In genomic region chr19:11924886-11925583, GRCh38 we compare ENCODE assay signal across 8 cellular contexts. TPM values are rescaled to one million over a fixed set of nuclear protein-coding genes. Genes with fewer than 3 reads are reported as not detected.
DNase-seq lines count a peak whose midpoint lies in the region; FAIRE-seq and TF ChIP-seq lines count a peak whose summit lies in the region.

Gene ZNF700, plus strand, starts transcription at chr19:11925107. Its CDS starts 104 bp downstream, at chr19:11925211.

- no peak within 1 kb of the TSS for H4K91ac ChIP-seq in neuronal stem cell (ENCODE audit: low read depth, low read length, poor library complexity)

- no peak within 1 kb of the TSS for H2BK12ac ChIP-seq in neuronal stem cell (ENCODE audit: low read length)

- no peaks in the 10 kb centered on the region for H3K27me3 ChIP-seq in neuronal stem cell (ENCODE audit: control insufficient read depth in 3 of 3, insufficient read depth in 3 of 3, low read depth in 1 of 3, low read length in 3 of 3)
- H3K27me3 ChIP-seq in subcutaneous abdominal adipose tissue (ENCODE audit: control insufficient read depth in 5 of 5, insufficient read depth in 4 of 5, low read length in 5 of 5), result no peaks in the 10 kb centered on the region

- H3K9ac ChIP-seq in neuronal stem cell (ENCODE audit: low read depth, low read length, poor library complexity) (peak within 1 kb of the TSS; percentile 92), subcutaneous abdominal adipose tissue (ENCODE audit: low read length in 5 of 5) (peak within 1 kb of the TSS; percentile 75 to 93 (median 88))

- H3K18ac ChIP-seq in neuronal stem cell (ENCODE audit: low read length), result peak within 1 kb of the TSS; percentile 89

- peak within 1 kb of the TSS; percentile 82 for H3K4me2 ChIP-seq in neuronal stem cell (ENCODE audit: insufficient read depth, low read length, poor library complexity, severe bottlenecking)

- no peak for FAIRE-seq in frontal cortex (lab: Jason Lieb, UNC)

- H3K9me3 ChIP-seq in neuronal stem cell (replicated peaks in 1 of 2; ENCODE audit: control insufficient read depth in 2 of 2, insufficient read depth in 1 of 2, low read depth in 1 of 2, low read length in 2 of 2) (peaks cover 6 to 34% of the 10 kb centered on the region in 2 donors), subcutaneous abdominal adipose tissue (ENCODE audit: control insufficient read depth in 5 of 5, low read length in 5 of 5) (no peaks in the 10 kb centered on the region)

- H3K4ac ChIP-seq in neuronal stem cell (ENCODE audit: low read length), result no peak within 1 kb of the TSS

- H3K9me3 Mint-ChIP-seq in HFFc6, result no peaks in the 10 kb centered on the region; the same call in 1 of the 2 replicates
- peaks cover 3% of the 10 kb centered on the region for H3K9me3 Mint-ChIP-seq in activated naive CD4-positive, alpha-beta T cell treated with anti-CD3 and anti-CD28 coated beads for 36 hours

- H3K23ac ChIP-seq in neuronal stem cell (ENCODE audit: low read depth, low read length, poor library complexity), result peak within 1 kb of the TSS; percentile 75

- H3K36me3 Mint-ChIP-seq in HFFc6 (ENCODE audit: low read depth), result peaks cover 11% of the 10 kb centered on the region
- peaks cover 28% of the 10 kb centered on the region for H3K36me3 Mint-ChIP-seq in activated naive CD4-positive, alpha-beta T cell treated with anti-CD3 and anti-CD28 coated beads for 36 hours (ENCODE audit: low read depth)

- CTCF ChIA-PET in activated naive CD4-positive, alpha-beta T cell treated with anti-CD3 and anti-CD28 coated beads for 36 hours (lab: Charles Lee), result interaction anchor here (0.5 to 3.9 kb wide), 13 partner anchors 9 to 231 kb away, joined by 3 to 70 read pairs (median 13); partner anchors contain the start of genes ZNF20, ZNF491, ZNF625 and ZNF763

- H3K4me1 ChIP-seq in neuronal stem cell (ENCODE audit: control insufficient read depth in 2 of 2, insufficient read depth in 1 of 2, low read depth in 1 of 2, low read length in 2 of 2), result peaks cover 6% of the 10 kb centered on the region in 2 donors
- H3K4me1 ChIP-seq in subcutaneous abdominal adipose tissue (ENCODE audit: control insufficient read depth in 5 of 5, insufficient read depth in 5 of 5, low read length in 5 of 5), result peaks cover 0 to 33% (median 22%) of the 10 kb centered on the region in 5 donors

- no peak for TF ChIP-seq CTCF in HFFc6 (IDR thresholded peaks at IDR 0.05)

- peak within 1 kb of the TSS; percentile 95 for H2BK15ac ChIP-seq in neuronal stem cell (ENCODE audit: low read length)

- intact Hi-C loops in activated naive CD4-positive, alpha-beta T cell treated with anti-CD3 and anti-CD28 coated beads for 36 hours (cut with micrococcal nuclease), result loop anchor here (1.0 to 5.0 kb wide), 9 partner anchors 38 to 407 kb away; partner anchors contain the start of genes ZNF491, ZNF69 and ZNF878

- DNase-seq in GM04504 (ENCODE audit: low read depth), result peak; percentile 80
- peak; percentile 77 for DNase-seq in HFFc6
- peak; percentile 98 for DNase-seq in NAMALWA (ENCODE audit: low spot score)
- peak; percentile 92 for DNase-seq in SK-N-DZ (ENCODE audit: low spot score)
- DNase-seq in activated naive CD4-positive, alpha-beta T cell treated with anti-CD3 and anti-CD28 coated beads for 36 hours, result peak; percentile 98
- DNase-seq in frontal cortex (ENCODE audit: low spot score in 2 of 2), result peak; percentile 90 to 93
- peak; percentile 92 for DNase-seq in neuronal stem cell (ENCODE audit: low spot score)

- peak within 1 kb of the TSS; percentile 99 for H2AFZ ChIP-seq in neuronal stem cell (ENCODE audit: low read length)

- H3K4me3 Mint-ChIP-seq in HFFc6, result peak within 1 kb of the TSS; percentile 90
- peak within 1 kb of the TSS; percentile 95 for H3K4me3 Mint-ChIP-seq in activated naive CD4-positive, alpha-beta T cell treated with anti-CD3 and anti-CD28 coated beads for 36 hours

- H3K4me1 Mint-ChIP-seq in HFFc6 (ENCODE audit: low read depth), result peaks cover 34% of the 10 kb centered on the region
- H3K4me1 Mint-ChIP-seq in activated naive CD4-positive, alpha-beta T cell treated with anti-CD3 and anti-CD28 coated beads for 36 hours (ENCODE audit: low read depth), result peaks cover 32% of the 10 kb centered on the region

- H3K14ac ChIP-seq in neuronal stem cell (ENCODE audit: low read length), result peak within 1 kb of the TSS; percentile 95

- H2BK120ac ChIP-seq in neuronal stem cell (ENCODE audit: low read depth, low read length), result peak within 1 kb of the TSS; percentile 95

- H2BK5ac ChIP-seq in neuronal stem cell (ENCODE audit: low read length), result peak within 1 kb of the TSS; percentile 98

- peak within 1 kb of the TSS; percentile 97 for H3K27ac ChIP-seq in neuronal stem cell (replicated peaks; ENCODE audit: low read length)
- H3K27ac ChIP-seq in subcutaneous abdominal adipose tissue (ENCODE audit: low read depth, low read length), result peak within 1 kb of the TSS; percentile 91

- H3K36me3 ChIP-seq in neuronal stem cell (replicated peaks in 1 of 2; ENCODE audit: control insufficient read depth in 2 of 2, insufficient read depth in 2 of 2, low read length in 2 of 2) (peaks cover 0 to 31% of the 10 kb centered on the region in 2 donors), subcutaneous abdominal adipose tissue (ENCODE audit: control insufficient read depth in 5 of 5, insufficient read depth in 5 of 5, low read length in 5 of 5) (no peaks in the 10 kb centered on the region)

- peaks cover 2% of the 10 kb centered on the region for H3K79me1 ChIP-seq in neuronal stem cell (ENCODE audit: low read depth, low read length)

- peaks cover 2% of the 10 kb centered on the region for H3K27me3 Mint-ChIP-seq in HFFc6 (ENCODE audit: insufficient read depth)
- no peaks in the 10 kb centered on the region for H3K27me3 Mint-ChIP-seq in activated naive CD4-positive, alpha-beta T cell treated with anti-CD3 and anti-CD28 coated beads for 36 hours (ENCODE audit: low read depth)

- no peak within 1 kb of the TSS for H4K8ac ChIP-seq in neuronal stem cell (ENCODE audit: low read depth, low read length)

- H3K27ac Mint-ChIP-seq in HFFc6, result peak within 1 kb of the TSS; percentile 98
- peak within 1 kb of the TSS; percentile 98 for H3K27ac Mint-ChIP-seq in activated naive CD4-positive, alpha-beta T cell treated with anti-CD3 and anti-CD28 coated beads for 36 hours

- H3K4me3 ChIP-seq in neuronal stem cell (ENCODE audit: low read length in 2 of 2) (peak within 1 kb of the TSS; percentile 90 to 99), subcutaneous abdominal adipose tissue (ENCODE audit: low read depth in 1 of 5, low read length in 5 of 5) (peak within 1 kb of the TSS; percentile 90 to 97 (median 91))

- WGBS in neuronal stem cell (ENCODE audit: extremely low coverage in 2 of 2, insufficient read length in 2 of 2, insufficient replicate concordance in 1 of 2), 2 donors, result no CpG with 5 or more reads among the region's 50 CpGs

- H2AK5ac ChIP-seq in neuronal stem cell (ENCODE audit: low read depth, low read length), result peak within 1 kb of the TSS; percentile 85

RNA-seq across cellular contexts. Expression of gene ZNF700, which starts in this region (rescaled TPM):
- 1 to 10 TPM; 4.6 to 6.0 (median 5.2) TPM for total RNA-seq in HFFc6 (2021; fragmentation: NEBNext Ultra II Directional; extraction: Animal tissue kit (Norgen Biotek cat#: 25700))
- 9.1 and 9.2 TPM in 2 replicates for polyA plus RNA-seq in SK-N-DZ (2014; cell fraction: cytosol; rRNA removed)
- polyA plus RNA-seq in SK-N-DZ (2014; cell fraction: nucleus; rRNA removed), result 22.4 and 35.2 TPM in 2 replicates
- total RNA-seq in activated naive CD4-positive, alpha-beta T cell treated with anti-CD3 and anti-CD28 coated beads for 36 hours, result 10 to 100 TPM; 12.3 to 12.4 TPM
- total RNA-seq in frontal cortex, result 13.5 TPM
- 5.8 TPM for polyA plus RNA-seq in neuronal stem cell (2013, experiment 1 of 2)
- polyA plus RNA-seq in neuronal stem cell (2013, experiment 2 of 2), result 5.6 TPM

Comparison
In these comparisons a context has a peak if more than half of its experiments do, and no peak if none do; other contexts are left out.
1. Peak in every context shown above with its lines: DNase-seq, H3K4me3 ChIP-seq and H3K27ac ChIP-seq.